15 cellular contexts compared by ENCODE assay signal in genomic region chr17:75241143-75241430, GRCh38. TPM values are rescaled to one million over a fixed set of nuclear protein-coding genes. Genes with fewer than 3 reads are reported as not detected.
A peak's percentile ranks its signal among the peaks of the same experiment; 100 is the strongest.
DNase-seq lines count a peak whose midpoint lies in the region; TF ChIP-seq lines count a peak whose summit lies in the region.
"Had no signal": no experiment of that assay in that cellular context is flagged by ENCODE, and none has a peak within 500 bp of the region (broad histone marks: within the 10 kb centered on the region; RNA-seq: fewer than 3 reads in every experiment).

No MANE protein-coding gene starts in this region.

- no peak for TF ChIP-seq POLR2A in spleen (IDR thresholded peaks at IDR 0.05)
- no peak for TF ChIP-seq POLR2A in erythroblast (IDR thresholded peaks at IDR 0.05; ENCODE audit: low read length)

- H3K4me1 Mint-ChIP-seq in Calu3 (ENCODE audit: low read depth, unreplicated experiment) = peaks cover 8% of the 10 kb centered on the region

- H3K4me2 ChIP-seq in MM.1S (ENCODE audit: low read depth, low read length) = no peak overlapping the region

- H3K4me3 Mint-ChIP-seq in Calu3 (ENCODE audit: low read depth, unreplicated experiment) = no peak overlapping the region
- H3K4me3 Mint-ChIP-seq: activated naive CD4-positive, alpha-beta T cell treated with anti-CD3 and anti-CD28 coated beads for 36 hours had no signal

- no peaks in the 10 kb centered on the region for H3K9me3 ChIP-seq in WERI-Rb-1 (ENCODE audit: severe bottlenecking)
- no peaks in the 10 kb centered on the region for H3K9me3 ChIP-seq in spleen
- no peaks in the 10 kb centered on the region for H3K9me3 ChIP-seq in MM.1S (replicated peaks; ENCODE audit: insufficient read depth, low read length)
- H3K9me3 ChIP-seq: body of pancreas had no signal

- no peaks in the 10 kb centered on the region for H3K27me3 Mint-ChIP-seq in Calu3 (ENCODE audit: unreplicated experiment)

- no peak overlapping the region for H3K4me3 ChIP-seq in WERI-Rb-1 (ENCODE audit: low read depth, low read length)
- no peak overlapping the region for H3K4me3 ChIP-seq in fibroblast of pulmonary artery (replicated peaks; ENCODE audit: low read depth, low read length)
- no peak overlapping the region for H3K4me3 ChIP-seq in spleen
- no peak overlapping the region for H3K4me3 ChIP-seq in MM.1S (ENCODE audit: low read length)
- H3K4me3 ChIP-seq: body of pancreas, lung had no signal

- H3K79me2 ChIP-seq in MM.1S (ENCODE audit: low read length) = peaks cover 4% of the 10 kb centered on the region; the same call in 1 of the 2 replicates

- DNase-seq in Calu3 (no peak), WERI-Rb-1 (no peak), fibroblast of pulmonary artery (ENCODE audit: low read depth) (peak; percentile 12), spleen (no peak), MM.1S (no peak), NCI-H1092 (lab: John Stamatoyannopoulos, UW) (no peak), erythroblast (lab: John Stamatoyannopoulos, UW) (no peak), NCI-H526 (lab: John Stamatoyannopoulos, UW) (no peak)
- DNase-seq: foreskin keratinocyte, NCI-H187, NCI-H510A had no signal

- H3K27ac Mint-ChIP-seq in Calu3 (ENCODE audit: unreplicated experiment) = no peak overlapping the region

- WGBS in spleen, 5 donors = 92 to 95% (median 94%) methylated on average over 7 of the region's 7 CpGs

- 0 out of 2 replicates have a peak, but pooled peaks cover 5% of the 10 kb centered on the region for H3F3A ChIP-seq in MM.1S (ENCODE audit: insufficient read depth, low read length)

- H3K27me3 ChIP-seq in WERI-Rb-1 (ENCODE audit: insufficient read depth, low read depth, severe bottlenecking) (no peaks in the 10 kb centered on the region), spleen (replicated peaks in 1 of 7) (no peaks in the 10 kb centered on the region), MM.1S (replicated peaks; ENCODE audit: insufficient read depth, low read length) (no peaks in the 10 kb centered on the region)
- H3K27me3 ChIP-seq: body of pancreas, foreskin keratinocyte had no signal

- no peak overlapping the region for H3K9ac ChIP-seq in MM.1S (ENCODE audit: low read length)

- H3K9me2 ChIP-seq in MM.1S (replicated peaks; ENCODE audit: insufficient read depth, low read length) = no peaks in the 10 kb centered on the region

- peaks cover 59% of the 10 kb centered on the region for H3K36me3 Mint-ChIP-seq in Calu3 (ENCODE audit: insufficient read depth, unreplicated experiment)

- TF ChIP-seq CTCF in Calu3 (IDR thresholded peaks at IDR 0.05; ENCODE audit: unreplicated experiment) (no peak), WERI-Rb-1 (IDR thresholded peaks at IDR 0.05; ENCODE audit: low read depth, low read length) (no peak), fibroblast of pulmonary artery (IDR thresholded peaks at IDR 0.05; ENCODE audit: low read length, missing control alignments) (no peak), spleen (IDR thresholded peaks at IDR 0.05 in 8 of 11, conservative IDR thresholded peaks at IDR 0.05 in 3 of 11) (no peak), MM.1S (IDR thresholded peaks at IDR 0.05; ENCODE audit: low read length) (no peak)

- H3K27ac ChIP-seq in WERI-Rb-1 (peak overlapping the region; percentile 11; the same call in 1 of the 2 replicates), spleen (peak overlapping the region in 6 of 8 donors; percentile 9 to 89 (median 60)), MM.1S (ENCODE audit: low read length) (no peak overlapping the region)
- H3K27ac ChIP-seq: body of pancreas, foreskin keratinocyte, VCaP had no signal

- H3K4me1 ChIP-seq in spleen (peaks cover 7 to 80% (median 58%) of the 10 kb centered on the region in 6 donors), MM.1S (ENCODE audit: low read length) (no peaks in the 10 kb centered on the region)
- H3K4me1 ChIP-seq: body of pancreas, foreskin keratinocyte had no signal

- CTCF ChIA-PET in Calu3 (lab: Charles Lee) = interaction anchor here (1.0 to 2.9 kb wide), 4 partner anchors 9 to 171 kb away, joined by 4 to 9 read pairs (median 6); partner anchors contain the start of genes GGA3 and MRPS7

- no peaks in the 10 kb centered on the region for H3K9me3 Mint-ChIP-seq in Calu3 (ENCODE audit: low read depth, unreplicated experiment)
- H3K9me3 Mint-ChIP-seq: activated naive CD4-positive, alpha-beta T cell treated with anti-CD3 and anti-CD28 coated beads for 36 hours had no signal

- peaks cover 94% of the 10 kb centered on the region for H3K36me3 ChIP-seq in WERI-Rb-1
- peaks cover 3 to 100% (median 98%) of the 10 kb centered on the region in 6 donors for H3K36me3 ChIP-seq in spleen
- peaks cover 9% of the 10 kb centered on the region; the same call in 1 of the 2 replicates for H3K36me3 ChIP-seq in MM.1S (replicated peaks; ENCODE audit: insufficient read depth, low read length)

- H2AFZ ChIP-seq in MM.1S (ENCODE audit: low read length) = no peak overlapping the region

- intact Hi-C loops in Calu3 (cut with micrococcal nuclease; ENCODE audit: unreplicated experiment) = no loop called here
- intact Hi-C loops in spleen (cut with DNase I; ENCODE audit: low total_unique reads) = no loop called here

- TSS peak; percentile 18 for BruUV-seq in Calu3 (replicated peaks; lab: Mats Ljungman, UMichigan)

- no peaks in the 10 kb centered on the region for H4K20me1 ChIP-seq in MM.1S (ENCODE audit: insufficient read depth, low read length)

RNA-seq across cellular contexts. Expression of gene GGA3, which starts 20.3 kb away (rescaled TPM):
- total RNA-seq in Calu3 (2022) = 63.1 and 64.4 TPM in 2 replicates
- 10 to 100 TPM; 38.0 to 73.7 (median 65.2) TPM for total RNA-seq in spleen
- 10 to 100 TPM; 14.1 to 37.9 (median 26.9) TPM for polyA plus RNA-seq in spleen

RNA-seq across cellular contexts. Expression of gene MRPS7, which starts 20.6 kb away (rescaled TPM):
- total RNA-seq in Calu3 (2022) (62.0 and 69.7 TPM in 2 replicates), spleen (10 to 100 TPM; 32.2 to 38.4 (median 35.1) TPM)
- polyA plus RNA-seq in spleen = 10 to 100 TPM; 39.1 to 62.7 (median 47.2) TPM

RNA-seq across cellular contexts. Expression of gene MIF4GD, which starts 29.9 kb away (rescaled TPM):
- total RNA-seq in Calu3 (2022) (25.7 and 29.5 TPM in 2 replicates), spleen (10 to 100 TPM; 27.1 to 47.3 (median 38.0) TPM)
- 10 to 100 TPM; 28.2 to 38.0 (median 34.3) TPM for polyA plus RNA-seq in spleen

RNA-seq across cellular contexts. Expression of gene NUP85, which starts 35.6 kb away (rescaled TPM):
- 116 and 117 TPM in 2 replicates for total RNA-seq in Calu3 (2022)
- 10 to 100 TPM; 35.5 to 83.8 (median 66.1) TPM for total RNA-seq in spleen
- 10 to 100 TPM; 45.8 to 79.8 (median 61.8) TPM for polyA plus RNA-seq in spleen

RNA-seq across cellular contexts. Expression of gene SLC25A19, which starts 48.1 kb away (rescaled TPM):
- total RNA-seq in Calu3 (2022) (26.7 and 26.8 TPM in 2 replicates), spleen (10 to 100 TPM; 12.4 to 32.5 (median 19.1) TPM)
- polyA plus RNA-seq in spleen = 10 to 100 TPM; 18.5 to 21.2 (median 19.2) TPM
